Comparison of ENCODE assay signal across 23 cellular contexts in the genomic region with DNA sequence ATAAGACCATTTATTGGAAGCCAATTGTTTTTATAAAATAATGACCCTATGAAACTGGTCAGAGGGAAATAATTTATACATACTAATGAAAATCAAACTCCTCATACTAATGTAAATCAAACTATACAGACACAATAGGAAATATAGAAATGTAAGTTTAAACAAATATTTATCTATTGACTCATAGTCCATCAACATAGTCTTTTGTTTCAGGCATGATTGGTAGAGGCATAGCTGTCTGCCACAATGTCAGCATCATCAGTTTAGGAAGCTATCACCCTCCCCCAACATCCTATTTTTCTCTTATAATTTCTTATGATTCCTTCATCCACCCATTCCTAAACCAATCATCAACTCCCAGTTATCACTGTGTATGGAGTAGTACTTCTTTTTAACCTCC.
"Had no signal": no experiment of that assay in that cellular context is flagged by ENCODE, and none has a peak within 500 bp of the region (broad histone marks: within the 10 kb centered on the region; RNA-seq: fewer than 3 reads in every experiment).

No MANE protein-coding gene starts in this region.

- H3K27ac Mint-ChIP-seq: activated B cell treated with CpG ODN at 0.5 μM for 24 hours; activated CD4-positive, alpha-beta memory T cell treated with anti-CD3 and anti-CD28 coated beads for 36 hours; activated CD4-positive, alpha-beta T cell treated with anti-CD3 and anti-CD28 coated beads, Interleukin-2, amount 10 ng/mL, durations not matched to agents 7 days and 5 days; activated naive CD4-positive, alpha-beta T cell treated with anti-CD3 and anti-CD28 coated beads for 36 hours; activated naive CD8-positive, alpha-beta T cell; T-helper 17 cell had no signal

- H3K9me3 ChIP-seq: Peyer's patch had no signal

- H3K27me3 ChIP-seq: cardiac muscle cell, Peyer's patch had no signal

- H3K36me3 ChIP-seq: cardiac muscle cell, Peyer's patch had no signal

- H3K4me3 ChIP-seq: cardiac muscle cell, Peyer's patch had no signal

- H3K4me3 Mint-ChIP-seq: activated B cell treated with CpG ODN at 0.5 μM for 24 hours; activated CD4-positive, alpha-beta memory T cell treated with anti-CD3 and anti-CD28 coated beads for 36 hours; activated CD4-positive, alpha-beta T cell treated with anti-CD3 and anti-CD28 coated beads, Interleukin-2, amount 10 ng/mL, durations not matched to agents 7 days and 5 days; activated naive CD4-positive, alpha-beta T cell treated with anti-CD3 and anti-CD28 coated beads for 36 hours; activated naive CD8-positive, alpha-beta T cell; activated T-cell treated with anti-CD3 and anti-CD28 coated beads, Interleukin-2, amount 50 U/mL, for 4 hours; brain; T-helper 17 cell had no signal

- DNase-seq: activated B cell treated with CpG ODN at 0.5 μM for 24 hours; activated CD4-positive, alpha-beta memory T cell treated with anti-CD3 and anti-CD28 coated beads for 36 hours; activated CD4-positive, alpha-beta T cell treated with anti-CD3 and anti-CD28 coated beads, Interleukin-2, amount 10 ng/mL, durations not matched to agents 7 days and 5 days; activated CD8-positive, alpha-beta memory T cell treated with anti-CD3 and anti-CD28 coated beads for 24 hours; activated gamma-delta T cell; activated naive CD4-positive, alpha-beta T cell treated with anti-CD3 and anti-CD28 coated beads for 36 hours; activated T-cell treated with anti-CD3 and anti-CD28 coated beads, Interleukin-2, amount 50 U/mL, for 4 hours; amygdala; NCI-H1105 treated with DMSO at 0.1 percent for 48 hours; NCI-H1436 treated with DMSO at 0.1 percent for 48 hours; NCI-H187; NCI-H2081; NCI-H510A treated with DMSO at 0.1 percent for 48 hours; NK-92 treated with Interleukin-12 subunit alpha and Interleukin-12 subunit beta, amount 100 ng/mL, for 24 hours; OCI-M1; Peyer's patch; SIG-M5; T-helper 17 cell; T-helper 9 cell had no signal

- H3K27me3 Mint-ChIP-seq: activated B cell treated with CpG ODN at 0.5 μM for 24 hours; activated CD4-positive, alpha-beta memory T cell treated with anti-CD3 and anti-CD28 coated beads for 36 hours; activated CD4-positive, alpha-beta T cell treated with anti-CD3 and anti-CD28 coated beads, Interleukin-2, amount 10 ng/mL, durations not matched to agents 7 days and 5 days; activated naive CD8-positive, alpha-beta T cell; T-helper 17 cell had no signal

- H3K27ac ChIP-seq: cardiac muscle cell, Peyer's patch had no signal

- ATAC-seq: activated T-cell treated with anti-CD3 and anti-CD28 coated beads, Interleukin-2, amount 50 U/mL, for 4 hours; T-helper 17 cell had no signal

- H3K9me3 Mint-ChIP-seq: activated B cell treated with CpG ODN at 0.5 μM for 24 hours had no signal

- FAIRE-seq: astrocyte had no signal
